In genomic region chrX:71366674-71367256, GRCh38 we compare ENCODE assay signal across 8 cellular contexts. TPM values are rescaled to one million over a fixed set of nuclear protein-coding genes. Genes with fewer than 3 reads are reported as not detected.
DNase-seq lines count a peak whose midpoint lies in the region; ATAC-seq, FAIRE-seq and TF ChIP-seq lines count a peak whose summit lies in the region.

No MANE protein-coding gene starts in this region.

- H3K4me1 ChIP-seq in foreskin keratinocyte (no peaks in the 10 kb centered on the region), neuronal stem cell (ENCODE audit: control insufficient read depth in 2 of 2, insufficient read depth in 1 of 2, low read depth in 1 of 2, low read length in 2 of 2) (peaks cover 0 to 2% of the 10 kb centered on the region in 2 donors)

- no CpG with 5 or more reads among the region's 36 CpGs for WGBS in neuronal stem cell (ENCODE audit: extremely low coverage in 2 of 2, insufficient read length in 2 of 2, insufficient replicate concordance in 1 of 2), 2 donors

- peak overlapping the region; percentile 57 for H3K18ac ChIP-seq in neuronal stem cell (ENCODE audit: low read length)

- H2AK5ac ChIP-seq in neuronal stem cell (ENCODE audit: low read depth, low read length): peak overlapping the region; percentile 20

- H3K14ac ChIP-seq in neuronal stem cell (ENCODE audit: low read length): no peak overlapping the region

- no peak overlapping the region for H4K91ac ChIP-seq in neuronal stem cell (ENCODE audit: low read depth, low read length, poor library complexity)

- H3K4me2 ChIP-seq in neuronal stem cell (ENCODE audit: insufficient read depth, low read length, poor library complexity, severe bottlenecking): peak overlapping the region; percentile 42

- peaks cover 4% of the 10 kb centered on the region for H3K79me1 ChIP-seq in neuronal stem cell (ENCODE audit: low read depth, low read length)

- TF ChIP-seq CTCF in foreskin keratinocyte (conservative IDR thresholded peaks at IDR 0.05): no peak

- H3K27ac ChIP-seq in foreskin keratinocyte (peak overlapping the region; percentile 81), neuronal stem cell (replicated peaks; ENCODE audit: low read length) (peak overlapping the region; percentile 75)

- no peak overlapping the region for H2BK5ac ChIP-seq in neuronal stem cell (ENCODE audit: low read length)

- peak overlapping the region; percentile 85 to 99 for H3K4me3 ChIP-seq in neuronal stem cell (ENCODE audit: low read length in 2 of 2)

- DNase-seq in C1 segment of cervical spinal cord (lab: John Stamatoyannopoulos, UW): peak in 8 of 14 donors; percentile 9 to 35 (median 25)
- DNase-seq in NCI-H2227 treated with DMSO at 0.1 percent for 48 hours (lab: John Stamatoyannopoulos, UW): peak; percentile 20
- peak; percentile 11 for DNase-seq in activated effector memory CD4-positive, alpha-beta T cell treated with Interleukin-2 at 50 U/mL for 16 hours
- DNase-seq in foreskin keratinocyte: no peak
- no peak for DNase-seq in neuronal stem cell (ENCODE audit: low spot score)
- no peak for DNase-seq in frontal cortex (ENCODE audit: low spot score in 2 of 2)
- DNase-seq in NCI-H2107 (lab: John Stamatoyannopoulos, UW): no peak

- H3K36me3 ChIP-seq in neuronal stem cell (replicated peaks in 1 of 2; ENCODE audit: control insufficient read depth in 2 of 2, insufficient read depth in 2 of 2, low read length in 2 of 2): peaks cover 0 to 33% of the 10 kb centered on the region in 2 donors

- no peak overlapping the region for H3K4ac ChIP-seq in neuronal stem cell (ENCODE audit: low read length)

- peak overlapping the region; percentile 65 for H3K23ac ChIP-seq in neuronal stem cell (ENCODE audit: low read depth, low read length, poor library complexity)

- H4K8ac ChIP-seq in neuronal stem cell (ENCODE audit: low read depth, low read length): no peak overlapping the region

- peak overlapping the region; percentile 97 for H3K9ac ChIP-seq in neuronal stem cell (ENCODE audit: low read depth, low read length, poor library complexity)

- peak overlapping the region; percentile 60 for H2AFZ ChIP-seq in neuronal stem cell (ENCODE audit: low read length)

- H2BK120ac ChIP-seq in neuronal stem cell (ENCODE audit: low read depth, low read length): no peak overlapping the region

- ATAC-seq in GM21515 (IDR thresholded peaks at IDR 0.05; ENCODE audit: unreplicated experiment) (peak; percentile 5), foreskin keratinocyte (no peak)

- H3K27me3 ChIP-seq in foreskin keratinocyte (no peaks in the 10 kb centered on the region), neuronal stem cell (ENCODE audit: control insufficient read depth in 3 of 3, insufficient read depth in 3 of 3, low read depth in 1 of 3, low read length in 3 of 3) (no peaks in the 10 kb centered on the region)

- FAIRE-seq in frontal cortex (lab: Jason Lieb, UNC): no peak

- no peak overlapping the region for H2BK15ac ChIP-seq in neuronal stem cell (ENCODE audit: low read length)

- no peak overlapping the region for H2BK12ac ChIP-seq in neuronal stem cell (ENCODE audit: low read length)

- H3K9me3 ChIP-seq in neuronal stem cell (replicated peaks in 1 of 2; ENCODE audit: control insufficient read depth in 2 of 2, insufficient read depth in 1 of 2, low read depth in 1 of 2, low read length in 2 of 2): no peaks in the 10 kb centered on the region

RNA-seq across cellular contexts. Expression of gene TAF1, which starts 0.6 kb away (rescaled TPM):
- 18.4 and 19.2 TPM in 2 replicates for total RNA-seq in foreskin keratinocyte
- 2.6 and 3.0 TPM in 2 replicates for polyA plus RNA-seq in foreskin keratinocyte
- 9.2 TPM for polyA plus RNA-seq in neuronal stem cell (2013, experiment 1 of 2)
- 9.3 TPM for polyA plus RNA-seq in neuronal stem cell (2013, experiment 2 of 2)
- total RNA-seq in frontal cortex: 46.9 TPM

Comparison
In these comparisons a context has a peak if more than half of its experiments do, and no peak if none do; other contexts are left out.
1. DNase-seq: peak in C1 segment of cervical spinal cord (8 of 14), NCI-H2227 treated with DMSO at 0.1 percent for 48 hours (single experiment) and activated effector memory CD4-positive, alpha-beta T cell treated with Interleukin-2 at 50 U/mL for 16 hours (single experiment); none in foreskin keratinocyte (0 of 2), neuronal stem cell (single experiment), frontal cortex (0 of 2) and NCI-H2107 (single experiment).